In the genomic region with DNA sequence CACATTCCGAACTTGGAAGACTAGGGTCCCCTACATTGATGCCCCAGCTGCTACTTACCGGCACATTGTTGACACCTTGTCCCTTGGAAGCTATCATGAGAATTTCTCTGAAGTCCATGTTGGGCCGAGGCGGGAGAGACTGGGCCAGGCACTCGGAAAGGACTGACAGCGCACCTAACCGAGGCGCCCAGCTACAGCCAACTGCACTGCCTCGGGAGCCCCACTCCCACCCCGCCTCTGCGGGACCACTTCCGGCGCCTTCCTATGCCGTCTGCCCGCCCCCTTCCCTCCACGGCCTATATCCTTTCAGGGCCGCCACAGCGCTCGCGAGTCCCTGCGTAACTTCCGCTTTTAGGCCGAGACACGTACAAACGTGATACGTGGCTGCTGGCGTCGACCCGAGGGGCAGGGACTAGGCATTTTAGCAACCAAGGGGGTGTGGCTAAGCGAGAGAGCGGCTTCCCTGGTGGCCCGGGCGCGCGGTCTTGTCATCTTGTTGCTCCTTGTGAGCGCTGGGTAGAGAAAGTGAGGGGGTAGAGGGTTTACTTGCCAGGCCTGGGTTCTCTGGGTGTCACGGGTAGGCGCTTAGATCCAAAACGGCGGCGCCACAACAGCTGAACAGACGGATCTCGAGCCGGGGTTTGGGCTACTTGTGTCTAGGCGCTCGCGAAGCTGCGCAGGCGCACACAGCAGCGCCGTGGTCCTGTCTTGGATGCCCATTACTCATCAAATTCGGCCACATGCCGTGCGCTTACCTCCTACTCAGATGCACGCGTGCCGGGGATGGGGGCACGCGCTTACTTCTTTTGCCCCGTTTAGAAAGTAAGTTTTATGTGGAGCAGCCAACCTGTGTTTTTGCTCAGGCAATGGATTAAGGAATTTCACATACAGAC, we compare ENCODE assay signal across 1 cellular context.
TF ChIP-seq lines count a peak whose summit lies in the region.

A gene with protein sequence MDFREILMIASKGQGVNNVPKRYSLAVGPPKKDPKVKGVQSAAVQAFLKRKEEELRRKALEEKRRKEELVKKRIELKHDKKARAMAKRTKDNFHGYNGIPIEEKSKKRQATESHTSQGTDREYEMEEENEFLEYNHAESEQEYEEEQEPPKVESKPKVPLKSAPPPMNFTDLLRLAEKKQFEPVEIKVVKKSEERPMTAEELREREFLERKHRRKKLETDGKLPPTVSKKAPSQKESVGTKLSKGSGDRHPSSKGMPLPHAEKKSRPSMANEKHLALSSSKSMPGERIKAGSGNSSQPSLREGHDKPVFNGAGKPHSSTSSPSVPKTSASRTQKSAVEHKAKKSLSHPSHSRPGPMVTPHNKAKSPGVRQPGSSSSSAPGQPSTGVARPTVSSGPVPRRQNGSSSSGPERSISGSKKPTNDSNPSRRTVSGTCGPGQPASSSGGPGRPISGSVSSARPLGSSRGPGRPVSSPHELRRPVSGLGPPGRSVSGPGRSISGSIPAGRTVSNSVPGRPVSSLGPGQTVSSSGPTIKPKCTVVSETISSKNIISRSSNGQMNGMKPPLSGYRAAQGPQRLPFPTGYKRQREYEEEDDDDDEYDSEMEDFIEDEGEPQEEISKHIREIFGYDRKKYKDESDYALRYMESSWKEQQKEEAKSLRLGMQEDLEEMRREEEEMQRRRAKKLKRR (minus strand): TSS at position 203 of the 893 bp plus-strand sequence. CDS start 85 bp downstream, at position 118.

TF ChIP-seq in HCT116, 20 proteins besides CTCF, POLR2A, EP300 and RAD21 (continued from another document):
- TF ChIP-seq, protein P1, sequence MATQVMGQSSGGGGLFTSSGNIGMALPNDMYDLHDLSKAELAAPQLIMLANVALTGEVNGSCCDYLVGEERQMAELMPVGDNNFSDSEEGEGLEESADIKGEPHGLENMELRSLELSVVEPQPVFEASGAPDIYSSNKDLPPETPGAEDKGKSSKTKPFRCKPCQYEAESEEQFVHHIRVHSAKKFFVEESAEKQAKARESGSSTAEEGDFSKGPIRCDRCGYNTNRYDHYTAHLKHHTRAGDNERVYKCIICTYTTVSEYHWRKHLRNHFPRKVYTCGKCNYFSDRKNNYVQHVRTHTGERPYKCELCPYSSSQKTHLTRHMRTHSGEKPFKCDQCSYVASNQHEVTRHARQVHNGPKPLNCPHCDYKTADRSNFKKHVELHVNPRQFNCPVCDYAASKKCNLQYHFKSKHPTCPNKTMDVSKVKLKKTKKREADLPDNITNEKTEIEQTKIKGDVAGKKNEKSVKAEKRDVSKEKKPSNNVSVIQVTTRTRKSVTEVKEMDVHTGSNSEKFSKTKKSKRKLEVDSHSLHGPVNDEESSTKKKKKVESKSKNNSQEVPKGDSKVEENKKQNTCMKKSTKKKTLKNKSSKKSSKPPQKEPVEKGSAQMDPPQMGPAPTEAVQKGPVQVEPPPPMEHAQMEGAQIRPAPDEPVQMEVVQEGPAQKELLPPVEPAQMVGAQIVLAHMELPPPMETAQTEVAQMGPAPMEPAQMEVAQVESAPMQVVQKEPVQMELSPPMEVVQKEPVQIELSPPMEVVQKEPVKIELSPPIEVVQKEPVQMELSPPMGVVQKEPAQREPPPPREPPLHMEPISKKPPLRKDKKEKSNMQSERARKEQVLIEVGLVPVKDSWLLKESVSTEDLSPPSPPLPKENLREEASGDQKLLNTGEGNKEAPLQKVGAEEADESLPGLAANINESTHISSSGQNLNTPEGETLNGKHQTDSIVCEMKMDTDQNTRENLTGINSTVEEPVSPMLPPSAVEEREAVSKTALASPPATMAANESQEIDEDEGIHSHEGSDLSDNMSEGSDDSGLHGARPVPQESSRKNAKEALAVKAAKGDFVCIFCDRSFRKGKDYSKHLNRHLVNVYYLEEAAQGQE (IDR thresholded peaks at IDR 0.05; ENCODE audit: low read depth), result no peak
- peak; percentile 91 for TF ChIP-seq SRF (IDR thresholded peaks at IDR 0.05; ENCODE audit: low read depth)
- TF ChIP-seq JUND (IDR thresholded peaks at IDR 0.05), result no peak
- TF ChIP-seq EZH2phosphoT487 (IDR thresholded peaks at IDR 0.05; ENCODE audit: borderline replicate concordance), result no peak
- no peak for TF ChIP-seq ZNF274 (IDR thresholded peaks at IDR 0.05; ENCODE audit: low read depth, low read length)
- no peak for TF ChIP-seq ZFX (IDR thresholded peaks at IDR 0.05)
- TF ChIP-seq CBX3 (IDR thresholded peaks at IDR 0.05; ENCODE audit: low read depth), result no peak
- TF ChIP-seq, protein P2, sequence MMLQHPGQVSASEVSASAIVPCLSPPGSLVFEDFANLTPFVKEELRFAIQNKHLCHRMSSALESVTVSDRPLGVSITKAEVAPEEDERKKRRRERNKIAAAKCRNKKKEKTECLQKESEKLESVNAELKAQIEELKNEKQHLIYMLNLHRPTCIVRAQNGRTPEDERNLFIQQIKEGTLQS (IDR thresholded peaks at IDR 0.05), result no peak
- TF ChIP-seq, protein P3, sequence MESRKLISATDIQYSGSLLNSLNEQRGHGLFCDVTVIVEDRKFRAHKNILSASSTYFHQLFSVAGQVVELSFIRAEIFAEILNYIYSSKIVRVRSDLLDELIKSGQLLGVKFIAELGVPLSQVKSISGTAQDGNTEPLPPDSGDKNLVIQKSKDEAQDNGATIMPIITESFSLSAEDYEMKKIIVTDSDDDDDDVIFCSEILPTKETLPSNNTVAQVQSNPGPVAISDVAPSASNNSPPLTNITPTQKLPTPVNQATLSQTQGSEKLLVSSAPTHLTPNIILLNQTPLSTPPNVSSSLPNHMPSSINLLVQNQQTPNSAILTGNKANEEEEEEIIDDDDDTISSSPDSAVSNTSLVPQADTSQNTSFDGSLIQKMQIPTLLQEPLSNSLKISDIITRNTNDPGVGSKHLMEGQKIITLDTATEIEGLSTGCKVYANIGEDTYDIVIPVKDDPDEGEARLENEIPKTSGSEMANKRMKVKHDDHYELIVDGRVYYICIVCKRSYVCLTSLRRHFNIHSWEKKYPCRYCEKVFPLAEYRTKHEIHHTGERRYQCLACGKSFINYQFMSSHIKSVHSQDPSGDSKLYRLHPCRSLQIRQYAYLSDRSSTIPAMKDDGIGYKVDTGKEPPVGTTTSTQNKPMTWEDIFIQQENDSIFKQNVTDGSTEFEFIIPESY (IDR thresholded peaks at IDR 0.05; ENCODE audit: extremely low read depth, insufficient replicate concordance, low read length), result peak; percentile 89
- TF ChIP-seq, protein P4, sequence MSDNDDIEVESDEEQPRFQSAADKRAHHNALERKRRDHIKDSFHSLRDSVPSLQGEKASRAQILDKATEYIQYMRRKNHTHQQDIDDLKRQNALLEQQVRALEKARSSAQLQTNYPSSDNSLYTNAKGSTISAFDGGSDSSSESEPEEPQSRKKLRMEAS (IDR thresholded peaks at IDR 0.05), result peak; percentile 90
- peak; percentile 92 for TF ChIP-seq EGR1 (IDR thresholded peaks at IDR 0.05; ENCODE audit: low read depth)
- peak; percentile 9 for TF ChIP-seq YY1 (IDR thresholded peaks at IDR 0.05; ENCODE audit: extremely low read depth, insufficient replicate concordance, low read depth, low read length)
- TF ChIP-seq SIN3A (IDR thresholded peaks at IDR 0.05; ENCODE audit: low read depth), result peak; percentile 65
- peak; percentile 99 for TF ChIP-seq POLR2AphosphoS5 (IDR thresholded peaks at IDR 0.05; ENCODE audit: low read depth, low read length)
- TF ChIP-seq SP1 (IDR thresholded peaks at IDR 0.05; ENCODE audit: low read depth), result peak; percentile 88
- TF ChIP-seq TCF7L2 (IDR thresholded peaks at IDR 0.05; ENCODE audit: borderline replicate concordance, extremely low read depth, insufficient read depth, insufficient read length), result peak; percentile 73
- peak; percentile 68 for TF ChIP-seq ELF1 (IDR thresholded peaks at IDR 0.05; ENCODE audit: borderline replicate concordance, low read depth)
- no peak for TF ChIP-seq EZH2 (IDR thresholded peaks at IDR 0.05)
- TF ChIP-seq CEBPB (IDR thresholded peaks at IDR 0.05; ENCODE audit: low read depth), result no peak
TF ChIP-seq in HCT116: peak in this region for 10.
